4 cellular contexts compared by ENCODE assay signal in genomic region chr15:33858836-33859235, GRCh38.
"Had no signal": no experiment of that assay in that cellular context is flagged by ENCODE, and none has a peak within 500 bp of the region (broad histone marks: within the 10 kb centered on the region; RNA-seq: fewer than 3 reads in every experiment).

No MANE protein-coding gene starts in this region.

- H3K4me1 Mint-ChIP-seq: IgD-negative memory B cell had no signal

- H3K27ac ChIP-seq: HL-60 had no signal

- H3K27ac Mint-ChIP-seq: IgD-negative memory B cell had no signal

- DNase-seq: IMR-90 had no signal

- H3K27me3 Mint-ChIP-seq: IgD-negative memory B cell had no signal

- H3K4me3 ChIP-seq: K562 had no signal

- H3K9me3 Mint-ChIP-seq: IgD-negative memory B cell had no signal

- H3K4me3 Mint-ChIP-seq: IgD-negative memory B cell had no signal
